20 cellular contexts compared by ENCODE assay signal in genomic region chr10:72888151-72888638, GRCh38. TPM values are rescaled to one million over a fixed set of nuclear protein-coding genes. Genes with fewer than 3 reads are reported as not detected.
DNase-seq lines count a peak whose midpoint lies in the region; ATAC-seq and TF ChIP-seq lines count a peak whose summit lies in the region.
"Had no signal": no experiment of that assay in that cellular context is flagged by ENCODE, and none has a peak within 500 bp of the region (broad histone marks: within the 10 kb centered on the region; RNA-seq: fewer than 3 reads in every experiment).

No MANE protein-coding gene starts in this region.

- H3K4me3 ChIP-seq in RWPE2 (ENCODE audit: severe bottlenecking) (no peak overlapping the region), fibroblast of villous mesenchyme (ENCODE audit: low read depth, low read length) (no peak overlapping the region), SK-N-SH (ENCODE audit: low read depth in 2 of 2, low read length in 1 of 2) (no peak overlapping the region)
- H3K4me3 ChIP-seq: SJSA1 had no signal

- no peak overlapping the region for H2AFZ ChIP-seq in SK-N-SH (ENCODE audit: low read depth)

- no peaks in the 10 kb centered on the region for H3K9me3 ChIP-seq in RWPE2 (ENCODE audit: severe bottlenecking)
- no peaks in the 10 kb centered on the region for H3K9me3 ChIP-seq in SK-N-SH
- H3K9me3 ChIP-seq: SJSA1 had no signal

- peak overlapping the region; percentile 36 for H3K27ac ChIP-seq in RWPE2 (ENCODE audit: poor library complexity, severe bottlenecking)
- no peak overlapping the region for H3K27ac ChIP-seq in SK-N-SH (ENCODE audit: low read depth in 2 of 2, low read length in 1 of 2)
- H3K27ac ChIP-seq: KMS-11, SJSA1 had no signal

- H3K27ac Mint-ChIP-seq in stimulated activated naive CD8-positive, alpha-beta T cell treated with anti-CD3 and anti-CD28 coated beads, Interleukin-15, Interleukin-2, amounts not matched to agents 100 ng/mL and 50 ng/mL, for 24 hours, result peak overlapping the region; percentile 19
- H3K27ac Mint-ChIP-seq in stimulated activated naive CD8-positive, alpha-beta T cell treated with anti-CD3 and anti-CD28 coated beads, Interleukin-15, amount 100 ng/mL, for 72 hours, result peak overlapping the region in 1 of 2 donors; percentile 4
- H3K27ac Mint-ChIP-seq: CD8-positive, alpha-beta T cell had no signal

- WGBS in SK-N-SH (ENCODE audit: low lambda C conversion rate), result 95% methylated on average over 7 of the region's 7 CpGs

- H3K4me3 Mint-ChIP-seq in stimulated activated naive CD8-positive, alpha-beta T cell treated with anti-CD3 and anti-CD28 coated beads, Interleukin-15, Interleukin-2, amounts not matched to agents 100 ng/mL and 50 ng/mL, for 24 hours, result no peak overlapping the region
- no peak overlapping the region for H3K4me3 Mint-ChIP-seq in stimulated activated naive CD8-positive, alpha-beta T cell treated with anti-CD3 and anti-CD28 coated beads, Interleukin-15, amount 100 ng/mL, for 72 hours
- H3K4me3 Mint-ChIP-seq: CD8-positive, alpha-beta T cell had no signal

- H3K36me3 ChIP-seq in RWPE2 (ENCODE audit: low read depth), result peaks cover 4% of the 10 kb centered on the region; the same call in 1 of the 2 replicates
- H3K36me3 ChIP-seq in SK-N-SH (replicated peaks in 1 of 2; ENCODE audit: control insufficient read depth in 1 of 2, insufficient read depth in 2 of 2, low read length in 1 of 2), result peaks cover 27 to 37% of the 10 kb centered on the region in 2 experiments

- no peaks in the 10 kb centered on the region for H3K9me3 Mint-ChIP-seq in stimulated activated naive CD8-positive, alpha-beta T cell treated with anti-CD3 and anti-CD28 coated beads, Interleukin-15, Interleukin-2, amounts not matched to agents 100 ng/mL and 50 ng/mL, for 24 hours
- H3K9me3 Mint-ChIP-seq in stimulated activated naive CD8-positive, alpha-beta T cell treated with anti-CD3 and anti-CD28 coated beads, Interleukin-15, amount 100 ng/mL, for 72 hours, result no peaks in the 10 kb centered on the region
- H3K9me3 Mint-ChIP-seq: CD8-positive, alpha-beta T cell had no signal

- H3K4me2 ChIP-seq in SK-N-SH, result no peak overlapping the region
- H3K4me2 ChIP-seq: KMS-11 had no signal

- no peak for ATAC-seq in stimulated activated naive CD8-positive, alpha-beta T cell treated with anti-CD3 and anti-CD28 coated beads, Interleukin-15, amount 100 ng/mL, for 72 hours
- ATAC-seq in RWPE2 (ENCODE audit: low read depth) (no peak), GM19455 (IDR thresholded peaks at IDR 0.05; ENCODE audit: unreplicated experiment) (no peak)
- ATAC-seq: CD8-positive, alpha-beta T cell; Right ventricle myocardium inferior had no signal

- POLR2A ChIA-PET in SK-N-SH (lab: Yijun Ruan, JAX), result no interaction called here

- peaks cover 8% of the 10 kb centered on the region for H3F3A ChIP-seq in SK-N-SH (replicated peaks; ENCODE audit: insufficient read depth)

- no peak for DNase-seq in stimulated activated naive CD8-positive, alpha-beta T cell treated with anti-CD3 and anti-CD28 coated beads, Interleukin-15, amount 100 ng/mL, for 72 hours
- DNase-seq in RWPE2 (ENCODE audit: low spot score), result no peak
- peak; percentile 8 for DNase-seq in fibroblast of villous mesenchyme (ENCODE audit: low read depth)
- DNase-seq in SK-N-SH, result no peak
- no peak for DNase-seq in NK-92 (lab: John Stamatoyannopoulos, UW; ENCODE audit: unreplicated experiment)
- DNase-seq: CD8-positive, alpha-beta T cell; NCI-H1105; NCI-H146; NCI-H2029; NCI-H2171; NCI-H345; NCI-H524; NCI-H774; OCI-M1 had no signal

- no peaks in the 10 kb centered on the region for H4K20me1 ChIP-seq in SK-N-SH (ENCODE audit: insufficient read depth)

- H3K9ac ChIP-seq in SK-N-SH, result no peak overlapping the region
- H3K9ac ChIP-seq: KMS-11 had no signal

- CTCF ChIA-PET in SK-N-SH (lab: Yijun Ruan, JAX), result interaction anchor here (0.9 kb wide), 1 partner anchor 9 kb away, joined by 3 read pairs; no protein-coding TSS in a partner anchor

- no peaks in the 10 kb centered on the region for H3K27me3 Mint-ChIP-seq in stimulated activated naive CD8-positive, alpha-beta T cell treated with anti-CD3 and anti-CD28 coated beads, Interleukin-15, Interleukin-2, amounts not matched to agents 100 ng/mL and 50 ng/mL, for 24 hours
- no peaks in the 10 kb centered on the region for H3K27me3 Mint-ChIP-seq in stimulated activated naive CD8-positive, alpha-beta T cell treated with anti-CD3 and anti-CD28 coated beads, Interleukin-15, amount 100 ng/mL, for 72 hours

- no peaks in the 10 kb centered on the region for H3K27me3 ChIP-seq in RWPE2 (ENCODE audit: insufficient read depth, poor library complexity, severe bottlenecking)
- H3K27me3 ChIP-seq in SK-N-SH (ENCODE audit: insufficient read depth), result no peaks in the 10 kb centered on the region
- H3K27me3 ChIP-seq: SJSA1 had no signal

- no peaks in the 10 kb centered on the region for H3K9me2 ChIP-seq in SK-N-SH

- H3K4me1 Mint-ChIP-seq in stimulated activated naive CD8-positive, alpha-beta T cell treated with anti-CD3 and anti-CD28 coated beads, Interleukin-15, Interleukin-2, amounts not matched to agents 100 ng/mL and 50 ng/mL, for 24 hours (ENCODE audit: low read depth), result peaks cover 31% of the 10 kb centered on the region
- H3K4me1 Mint-ChIP-seq in stimulated activated naive CD8-positive, alpha-beta T cell treated with anti-CD3 and anti-CD28 coated beads, Interleukin-15, amount 100 ng/mL, for 72 hours, result peaks cover 16% of the 10 kb centered on the region

- no peak for TF ChIP-seq RAD21 in SK-N-SH (IDR thresholded peaks at IDR 0.05; ENCODE audit: low read length)

- H3K79me2 ChIP-seq in SK-N-SH (ENCODE audit: insufficient read depth), result no peaks in the 10 kb centered on the region

- H3K4me1 ChIP-seq in RWPE2 (ENCODE audit: insufficient read depth, poor library complexity, severe bottlenecking), result peaks cover 17% of the 10 kb centered on the region
- H3K4me1 ChIP-seq in SK-N-SH (ENCODE audit: control insufficient read depth in 1 of 2, insufficient read depth in 2 of 2, low read depth in 1 of 2, low read length in 1 of 2), result no peaks in the 10 kb centered on the region; a peak in 1 of 4 replicates
- H3K4me1 ChIP-seq: SJSA1 had no signal

- TF ChIP-seq EP300 in SK-N-SH (IDR thresholded peaks at IDR 0.05; ENCODE audit: borderline replicate concordance in 1 of 2, low read depth in 1 of 2, low read length in 1 of 2), result no peak

- H3K36me3 Mint-ChIP-seq in stimulated activated naive CD8-positive, alpha-beta T cell treated with anti-CD3 and anti-CD28 coated beads, Interleukin-15, Interleukin-2, amounts not matched to agents 100 ng/mL and 50 ng/mL, for 24 hours (ENCODE audit: low read depth), result peaks cover 28% of the 10 kb centered on the region

- TF ChIP-seq CTCF in RWPE2 (IDR thresholded peaks at IDR 0.05; ENCODE audit: poor library complexity, severe bottlenecking) (no peak), fibroblast of villous mesenchyme (IDR thresholded peaks at IDR 0.05; ENCODE audit: insufficient read depth, low read depth, low read length) (no peak), SK-N-SH (IDR thresholded peaks at IDR 0.05) (no peak)

TF ChIP-seq in SK-N-SH, 30 proteins besides CTCF, POLR2A, EP300 and RAD21:
- no peak for TF ChIP-seq RCOR1 (IDR thresholded peaks at IDR 0.05; ENCODE audit: low read length)
- TF ChIP-seq FOXJ3 (CRISPR knock-in tag; IDR thresholded peaks at IDR 0.05), result no peak
- TF ChIP-seq, protein P1, sequence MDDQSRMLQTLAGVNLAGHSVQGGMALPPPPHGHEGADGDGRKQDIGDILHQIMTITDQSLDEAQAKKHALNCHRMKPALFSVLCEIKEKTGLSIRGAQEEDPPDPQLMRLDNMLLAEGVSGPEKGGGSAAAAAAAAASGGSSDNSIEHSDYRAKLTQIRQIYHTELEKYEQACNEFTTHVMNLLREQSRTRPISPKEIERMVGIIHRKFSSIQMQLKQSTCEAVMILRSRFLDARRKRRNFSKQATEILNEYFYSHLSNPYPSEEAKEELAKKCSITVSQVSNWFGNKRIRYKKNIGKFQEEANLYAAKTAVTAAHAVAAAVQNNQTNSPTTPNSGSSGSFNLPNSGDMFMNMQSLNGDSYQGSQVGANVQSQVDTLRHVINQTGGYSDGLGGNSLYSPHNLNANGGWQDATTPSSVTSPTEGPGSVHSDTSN (IDR thresholded peaks at IDR 0.05), result no peak
- TF ChIP-seq POLR2AphosphoS5 (IDR thresholded peaks at IDR 0.05; ENCODE audit: low read depth, low read length), result no peak
- TF ChIP-seq FOSL2 (IDR thresholded peaks at IDR 0.05; ENCODE audit: borderline replicate concordance, low read depth), result no peak
- TF ChIP-seq JUND (IDR thresholded peaks at IDR 0.05), result no peak
- TF ChIP-seq TCF12 (IDR thresholded peaks at IDR 0.05), result no peak

RNA-seq across cellular contexts. Expression of gene OIT3, which starts 5.3 kb away (rescaled TPM):
- under 0.01 TPM in 1 of 2 replicates, not detected in the other for total RNA-seq in fibroblast of villous mesenchyme
- polyA plus RNA-seq in SK-N-SH (2012; rRNA removed), result 0.05 TPM in 1 of 2 replicates, not detected in the other
- 0.03 TPM in 1 of 2 replicates, not detected in the other for polyA plus RNA-seq in SK-N-SH (2012; cell fraction: cytosol; rRNA removed)
- 0.14 and 0.15 TPM in 2 replicates for polyA plus RNA-seq in SK-N-SH (2012; cell fraction: nucleus; rRNA removed)
- total RNA-seq: CD8-positive, alpha-beta T cell; Right ventricle myocardium inferior; SJSA1 had no signal
- polyA plus RNA-seq: BJ had no signal
